Comparison of ENCODE assay signal across 15 cellular contexts in genomic region chr14:93049295-93049694, GRCh38.
DNase-seq lines count a peak whose midpoint lies in the region; ATAC-seq, FAIRE-seq and TF ChIP-seq lines count a peak whose summit lies in the region.
"Had no signal": no experiment of that assay in that cellular context is flagged by ENCODE, and none has a peak within 500 bp of the region (broad histone marks: within the 10 kb centered on the region; RNA-seq: fewer than 3 reads in every experiment).

No MANE protein-coding gene starts in this region.

- no peaks in the 10 kb centered on the region for H3K27me3 Mint-ChIP-seq in Caco-2 (ENCODE audit: insufficient read depth, unreplicated experiment)
- H3K27me3 Mint-ChIP-seq: stimulated activated naive CD8-positive, alpha-beta T cell treated with anti-CD3 and anti-CD28 coated beads, Interleukin-15, Interleukin-2, amounts not matched to agents 100 ng/mL and 50 ng/mL, for 24 hours had no signal

- H3K36me3 ChIP-seq in Caco-2 (ENCODE audit: control insufficient read depth, insufficient read depth, low read length) (no peaks in the 10 kb centered on the region), pancreas (no peaks in the 10 kb centered on the region)
- H3K36me3 ChIP-seq: MG63 had no signal

- 77 to 78% methylated on average over 5 of the region's 5 CpGs for WGBS in pancreas, 2 donors

- H3K36me3 Mint-ChIP-seq in Caco-2 (ENCODE audit: insufficient read depth, unreplicated experiment) = peaks cover 9% of the 10 kb centered on the region

- peak overlapping the region; percentile 92 for H3K27ac Mint-ChIP-seq in Caco-2 (ENCODE audit: unreplicated experiment)
- H3K27ac Mint-ChIP-seq: stimulated activated naive CD8-positive, alpha-beta T cell treated with anti-CD3 and anti-CD28 coated beads, Interleukin-15, Interleukin-2, amounts not matched to agents 100 ng/mL and 50 ng/mL, for 24 hours had no signal

- peaks cover 33% of the 10 kb centered on the region for H3K4me1 Mint-ChIP-seq in Caco-2 (ENCODE audit: low read depth, unreplicated experiment)

- FAIRE-seq in pancreas (lab: Jason Lieb, UNC) = no peak
- FAIRE-seq: H54 had no signal

- H3K27me3 ChIP-seq in Caco-2 (replicated peaks; ENCODE audit: control insufficient read depth, insufficient read depth, low read length) (no peaks in the 10 kb centered on the region), pancreas (no peaks in the 10 kb centered on the region)
- H3K27me3 ChIP-seq: body of pancreas, MG63 had no signal

- no peak for TF ChIP-seq CTCF in Caco-2 (IDR thresholded peaks at IDR 0.05; ENCODE audit: insufficient read depth in 1 of 2, low read depth in 1 of 2, low read length in 1 of 2, severe bottlenecking in 1 of 2, unreplicated experiment in 1 of 2)
- no peak for TF ChIP-seq CTCF in pancreas (IDR thresholded peaks at IDR 0.05)

- peak overlapping the region; percentile 43 for H3K4me3 Mint-ChIP-seq in Caco-2 (ENCODE audit: unreplicated experiment)
- H3K4me3 Mint-ChIP-seq: CD14-positive monocyte; stimulated activated naive CD8-positive, alpha-beta T cell treated with anti-CD3 and anti-CD28 coated beads, Interleukin-15, Interleukin-2, amounts not matched to agents 100 ng/mL and 50 ng/mL, for 24 hours had no signal

- intact Hi-C loops in Caco-2 (cut with micrococcal nuclease; ENCODE audit: unreplicated experiment) = no loop called here
- intact Hi-C loops in pancreas (cut with DNase I) = no loop called here

- peak; percentile 54 to 67 for DNase-seq in Caco-2
- peak; percentile 75 for DNase-seq in LoVo (ENCODE audit: low spot score)
- DNase-seq in dermis blood vessel endothelial cell = peak; percentile 58
- peak in 1 of 6 donors; percentile 50 for DNase-seq in pancreas
- DNase-seq in T-helper 1 cell = no peak
- no peak for DNase-seq in OCI-M1 (lab: John Stamatoyannopoulos, UW)
- DNase-seq: GDM1; MG63; NCI-H2081 treated with DMSO at 0.1 percent for 48 hours; stimulated activated CD4-positive, alpha-beta T cell treated with anti-CD3 and anti-CD28 coated beads, Interleukin-4, amount 100 ng/mL, for 24 hours had no signal

- BruUV-seq in Caco-2 (replicated peaks; lab: Mats Ljungman, UMichigan) = no TSS peak

- H3K4me3 ChIP-seq in Caco-2 (ENCODE audit: low read depth, low read length) (no peak overlapping the region), pancreas (no peak overlapping the region)
- H3K4me3 ChIP-seq: body of pancreas, MG63 had no signal

- H3K9me3 ChIP-seq in Caco-2 (no peaks in the 10 kb centered on the region), pancreas (no peaks in the 10 kb centered on the region)
- H3K9me3 ChIP-seq: body of pancreas, MG63 had no signal

- CTCF ChIA-PET in Caco-2 (lab: Charles Lee) = interaction anchor here (0.8 kb wide), 1 partner anchor 64 kb away, joined by 6 read pairs; no protein-coding TSS in a partner anchor

- ATAC-seq in pancreas = peak in 3 of 4 donors; percentile 12 to 47 (median 13)
- no peak for ATAC-seq in HG03354 (IDR thresholded peaks at IDR 0.05; ENCODE audit: poor library complexity, severe bottlenecking, unreplicated experiment)

- H3K27ac ChIP-seq in pancreas = no peak overlapping the region
- H3K27ac ChIP-seq: body of pancreas had no signal

- peaks cover 61% of the 10 kb centered on the region for H3K4me1 ChIP-seq in Caco-2
- peaks cover 2 to 15% (median 14%) of the 10 kb centered on the region in 3 donors for H3K4me1 ChIP-seq in pancreas

- POLR2A ChIA-PET in Caco-2 (lab: Charles Lee) = no interaction called here

- no peaks in the 10 kb centered on the region for H3K9me3 Mint-ChIP-seq in Caco-2 (ENCODE audit: unreplicated experiment)
- H3K9me3 Mint-ChIP-seq: CD14-positive monocyte; stimulated activated naive CD8-positive, alpha-beta T cell treated with anti-CD3 and anti-CD28 coated beads, Interleukin-15, Interleukin-2, amounts not matched to agents 100 ng/mL and 50 ng/mL, for 24 hours had no signal

Comparison
In these comparisons a context has a peak if more than half of its experiments do, and no peak if none do; other contexts are left out.
1. DNase-seq: peak in Caco-2 (2 of 2), LoVo (single experiment) and dermis blood vessel endothelial cell (single experiment); none in T-helper 1 cell (0 of 5) and OCI-M1 (single experiment).